In genomic region chr4:80290665-80291064, GRCh38 we compare ENCODE assay signal across 4 cellular contexts. TPM values are rescaled to one million over a fixed set of nuclear protein-coding genes. Genes with fewer than 3 reads are reported as not detected.
"Had no signal": no experiment of that assay in that cellular context is flagged by ENCODE, and none has a peak within 500 bp of the region (broad histone marks: within the 10 kb centered on the region; RNA-seq: fewer than 3 reads in every experiment).

No MANE protein-coding gene starts in this region.

RNA-seq across cellular contexts. Expression of gene FGF5, which starts 24.2 kb away (rescaled TPM):
- total RNA-seq: GM23338, H1, H7, H9 had no signal
- polyA plus RNA-seq: GM23338, H1 had no signal

RNA-seq across cellular contexts. Expression of gene CFAP299, which starts 44.9 kb away (rescaled TPM):
- total RNA-seq: GM23338, H1, H7, H9 had no signal
- polyA plus RNA-seq: GM23338, H1 had no signal
